ENCODE assay signal across 20 cellular contexts in genomic region chr9:81080900-81081299, GRCh38.
"Had no signal": no experiment of that assay in that cellular context is flagged by ENCODE, and none has a peak within 500 bp of the region (broad histone marks: within the 10 kb centered on the region; RNA-seq: fewer than 3 reads in every experiment).

No MANE protein-coding gene starts in this region.

- H3K36me3 ChIP-seq: SJSA1 had no signal

- H3K9me3 ChIP-seq: SJSA1 had no signal

- DNase-seq: IMR-90, Karpas-422, KG1, MM.1S, NCI-H1092 treated with DMSO at 0.1 percent for 48 hours, NCI-H1436, NCI-H187, NCI-H2029, NCI-H2081 treated with DMSO at 0.1 percent for 48 hours, NCI-H2171, NCI-H345, NCI-H446 treated with DMSO at 0.1 percent for 48 hours, NCI-H510A treated with DMSO at 0.1 percent for 48 hours, NCI-H526, Right ventricle myocardium superior, RPMI8226, SIG-M5 had no signal

- H3K27me3 ChIP-seq: SJSA1 had no signal

- ATAC-seq: HepG2 had no signal

- H3K27ac ChIP-seq: SJSA1, SK-N-MC had no signal

- H3K4me3 ChIP-seq: SJSA1, SK-N-MC had no signal
